8 cellular contexts compared by ENCODE assay signal in genomic region chr4:153221783-153222161, GRCh38. TPM values are rescaled to one million over a fixed set of nuclear protein-coding genes. Genes with fewer than 3 reads are reported as not detected.
A peak's percentile ranks its signal among the peaks of the same experiment; 100 is the strongest.
DNase-seq lines count a peak whose midpoint lies in the region; ATAC-seq and TF ChIP-seq lines count a peak whose summit lies in the region.

No MANE protein-coding gene starts in this region.

- peak overlapping the region in 6 of 9 donors; percentile 42 to 88 (median 77) for H3K27ac Mint-ChIP-seq in naive thymus-derived CD4-positive, alpha-beta T cell

- no peaks in the 10 kb centered on the region for H3K27me3 ChIP-seq in right atrium auricular region
- peaks cover 0 to 3% of the 10 kb centered on the region in 2 donors for H3K27me3 ChIP-seq in duodenal mucosa (ENCODE audit: control insufficient read depth in 1 of 2, insufficient read depth in 2 of 2, low read length in 2 of 2)
- H3K27me3 ChIP-seq in naive thymus-derived CD4-positive, alpha-beta T cell (ENCODE audit: control insufficient read depth in 2 of 2, insufficient read depth in 2 of 2, low read length in 2 of 2), result no peaks in the 10 kb centered on the region

- ATAC-seq in left cardiac atrium (no peak), GM21717 (IDR thresholded peaks at IDR 0.05; ENCODE audit: unreplicated experiment) (no peak)
- ATAC-seq in naive thymus-derived CD4-positive, alpha-beta T cell, result no peak

- H3K27ac ChIP-seq in right atrium auricular region, result peak overlapping the region; percentile 91 to 93
- H3K27ac ChIP-seq in duodenal mucosa (ENCODE audit: low read depth, low read length), result peak overlapping the region; percentile 11
- no peak overlapping the region for H3K27ac ChIP-seq in naive thymus-derived CD4-positive, alpha-beta T cell (ENCODE audit: low read depth, low read length)

- CTCF ChIA-PET in naive thymus-derived CD4-positive, alpha-beta T cell (lab: Charles Lee), result interaction anchor here (0.7 kb wide), 1 partner anchor 98 kb away, joined by 3 read pairs; no protein-coding TSS in a partner anchor

- H3K9me3 ChIP-seq in right atrium auricular region, result no peaks in the 10 kb centered on the region
- H3K9me3 ChIP-seq in duodenal mucosa (ENCODE audit: control insufficient read depth in 1 of 2, low read length in 2 of 2), result no peaks in the 10 kb centered on the region
- no peaks in the 10 kb centered on the region for H3K9me3 ChIP-seq in naive thymus-derived CD4-positive, alpha-beta T cell (ENCODE audit: control insufficient read depth in 2 of 3, low read length in 3 of 3)

- no peak for DNase-seq in right atrium auricular region (ENCODE audit: low spot score)
- DNase-seq in left cardiac atrium, result no peak
- DNase-seq in naive thymus-derived CD4-positive, alpha-beta T cell, result no peak
- DNase-seq in stimulated activated CD8-positive, alpha-beta memory T cell treated with anti-CD3 and anti-CD28 coated beads, Interleukin-4, amount 100 ng/mL, for 48 hours, result no peak
- no peak for DNase-seq in kidney tubule cell (ENCODE audit: low spot score)
- DNase-seq in ACHN, result no peak

- H3K9me3 Mint-ChIP-seq in naive thymus-derived CD4-positive, alpha-beta T cell, result peaks cover 0 to 3% (median 0%) of the 10 kb centered on the region in 11 donors

- peaks cover 23 to 45% (median 39%) of the 10 kb centered on the region in 7 donors for H3K4me1 Mint-ChIP-seq in naive thymus-derived CD4-positive, alpha-beta T cell

- peak overlapping the region; percentile 86 to 96 (median 92) for H3K4me3 Mint-ChIP-seq in naive thymus-derived CD4-positive, alpha-beta T cell

- POLR2A ChIA-PET in naive thymus-derived CD4-positive, alpha-beta T cell (lab: Charles Lee), result interaction anchor here (0.7 to 1.0 kb wide), 2 partner anchors 17 to 27 kb away, joined by 3 read pairs; no protein-coding TSS in a partner anchor

- H3K9ac ChIP-seq in duodenal mucosa (ENCODE audit: low read depth in 1 of 2, low read length in 2 of 2), result peak overlapping the region; percentile 72 to 85

- in situ Hi-C loops in ACHN (cut with HindIII; ENCODE audit: low pct_ligation_motif_present, low pct_unique_long_range_greater_than_20kb, low sequenced_read_pairs), result no loop called here

- peaks cover 0 to 64% (median 3%) of the 10 kb centered on the region in 5 donors for H3K27me3 Mint-ChIP-seq in naive thymus-derived CD4-positive, alpha-beta T cell

- no peak for TF ChIP-seq CTCF in right atrium auricular region (IDR thresholded peaks at IDR 0.05)

- H3K36me3 Mint-ChIP-seq in naive thymus-derived CD4-positive, alpha-beta T cell, result peaks cover 0 to 13% (median 0%) of the 10 kb centered on the region in 5 donors

- H3K4me3 ChIP-seq in right atrium auricular region (peak overlapping the region; percentile 57 to 70), duodenal mucosa (ENCODE audit: low read depth in 1 of 2, low read length in 2 of 2) (peak overlapping the region; percentile 65 to 77)
- no peak overlapping the region for H3K4me3 ChIP-seq in naive thymus-derived CD4-positive, alpha-beta T cell (ENCODE audit: low read length)

- intact Hi-C loops in left cardiac atrium (cut with DNase I), result no loop called here
- intact Hi-C loops in naive thymus-derived CD4-positive, alpha-beta T cell (cut with micrococcal nuclease), result loop anchor here (1.0 to 10.0 kb wide), 5 partner anchors 16 to 437 kb away; no protein-coding TSS in a partner anchor

- H3K4me1 ChIP-seq in right atrium auricular region (peaks cover 0 to 26% of the 10 kb centered on the region in 2 donors), duodenal mucosa (ENCODE audit: control insufficient read depth in 1 of 2, insufficient read depth in 2 of 2, low read length in 2 of 2) (peaks cover 21 to 52% of the 10 kb centered on the region in 2 donors)
- peaks cover 0 to 24% of the 10 kb centered on the region in 2 donors for H3K4me1 ChIP-seq in naive thymus-derived CD4-positive, alpha-beta T cell (ENCODE audit: control insufficient read depth in 2 of 2, insufficient read depth in 2 of 2, low read length in 2 of 2)

- no peaks in the 10 kb centered on the region for H3K36me3 ChIP-seq in right atrium auricular region
- H3K36me3 ChIP-seq in duodenal mucosa (ENCODE audit: control insufficient read depth in 1 of 2, insufficient read depth in 2 of 2, low read length in 2 of 2), result no peaks in the 10 kb centered on the region
- no peaks in the 10 kb centered on the region for H3K36me3 ChIP-seq in naive thymus-derived CD4-positive, alpha-beta T cell (ENCODE audit: control insufficient read depth in 2 of 3, insufficient read depth in 3 of 3, low read length in 3 of 3)

RNA-seq across cellular contexts. Expression of gene TRIM2, which starts 17.5 kb away (rescaled TPM):
- total RNA-seq in right atrium auricular region (10 to 100 TPM; 17.7 to 29.9 TPM), left cardiac atrium (10 to 100 TPM; 19.8 to 22.6 TPM)
- total RNA-seq in naive thymus-derived CD4-positive, alpha-beta T cell, result 1 to 10 TPM in 4 of 5 experiments, under 1 TPM in 1; 0.12 to 3.9 (median 2.3) TPM
- polyA plus RNA-seq in naive thymus-derived CD4-positive, alpha-beta T cell, result 1 to 10 TPM in 1 of 2 donors, under 1 TPM in 1; 0.86 to 1.7 TPM

Comparison
In these comparisons a context has a peak if more than half of its experiments do, and no peak if none do; other contexts are left out.
1. intact Hi-C loops: an anchor here in naive thymus-derived CD4-positive, alpha-beta T cell (1.0 to 10.0 kb wide); none called in left cardiac atrium.